8 cellular contexts compared by ENCODE assay signal in the genomic region with DNA sequence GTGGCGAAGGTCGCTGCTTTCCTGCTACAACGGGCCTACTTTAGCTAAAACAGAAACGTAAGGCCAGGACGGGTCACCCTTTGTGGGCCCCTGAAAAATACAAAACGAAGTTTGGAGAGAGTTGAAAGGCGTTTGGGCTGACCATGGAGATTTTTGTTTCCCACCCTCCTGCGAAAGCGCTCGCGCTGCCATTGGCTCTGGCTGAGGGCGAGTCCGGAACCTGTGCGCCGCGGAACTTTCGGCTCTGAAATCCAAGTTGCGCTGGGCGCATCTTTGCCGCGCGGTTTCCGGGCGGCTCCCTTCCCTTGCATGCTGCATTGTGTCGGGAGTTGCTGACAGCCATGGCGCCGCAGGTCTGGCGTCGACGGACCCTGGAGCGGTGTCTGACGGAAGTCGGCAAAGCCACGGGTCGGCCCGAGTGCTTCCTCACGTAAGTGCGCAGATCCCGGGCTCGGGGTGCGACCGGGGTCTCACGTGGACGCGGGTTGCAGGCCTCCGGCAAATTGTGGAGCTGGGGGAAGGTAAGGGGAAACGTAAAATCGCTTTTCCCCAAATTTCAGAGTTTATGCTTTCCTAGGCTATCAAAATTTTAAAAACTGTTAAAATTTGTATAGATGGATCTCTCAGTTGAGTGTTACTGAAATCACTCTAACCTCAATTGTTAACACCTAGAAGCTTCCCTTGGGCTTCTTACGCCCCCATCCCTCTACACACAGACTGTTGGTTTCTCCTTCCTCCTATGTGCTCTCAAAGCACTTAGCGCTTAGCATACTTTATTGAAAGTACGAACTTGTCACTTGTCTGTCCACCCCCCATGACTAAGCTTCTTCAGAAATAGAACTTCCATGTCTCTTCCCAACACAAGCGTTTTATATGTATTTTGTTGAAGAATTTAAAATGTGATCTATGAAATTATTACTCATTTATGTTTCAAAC. TPM values are rescaled to one million over a fixed set of nuclear protein-coding genes. Genes with fewer than 3 reads are reported as not detected.
DNase-seq lines count a peak whose midpoint lies in the region; ATAC-seq and TF ChIP-seq lines count a peak whose summit lies in the region.

A gene with protein sequence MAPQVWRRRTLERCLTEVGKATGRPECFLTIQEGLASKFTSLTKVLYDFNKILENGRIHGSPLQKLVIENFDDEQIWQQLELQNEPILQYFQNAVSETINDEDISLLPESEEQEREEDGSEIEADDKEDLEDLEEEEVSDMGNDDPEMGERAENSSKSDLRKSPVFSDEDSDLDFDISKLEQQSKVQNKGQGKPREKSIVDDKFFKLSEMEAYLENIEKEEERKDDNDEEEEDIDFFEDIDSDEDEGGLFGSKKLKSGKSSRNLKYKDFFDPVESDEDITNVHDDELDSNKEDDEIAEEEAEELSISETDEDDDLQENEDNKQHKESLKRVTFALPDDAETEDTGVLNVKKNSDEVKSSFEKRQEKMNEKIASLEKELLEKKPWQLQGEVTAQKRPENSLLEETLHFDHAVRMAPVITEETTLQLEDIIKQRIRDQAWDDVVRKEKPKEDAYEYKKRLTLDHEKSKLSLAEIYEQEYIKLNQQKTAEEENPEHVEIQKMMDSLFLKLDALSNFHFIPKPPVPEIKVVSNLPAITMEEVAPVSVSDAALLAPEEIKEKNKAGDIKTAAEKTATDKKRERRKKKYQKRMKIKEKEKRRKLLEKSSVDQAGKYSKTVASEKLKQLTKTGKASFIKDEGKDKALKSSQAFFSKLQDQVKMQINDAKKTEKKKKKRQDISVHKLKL (plus strand): TSS at position 310 of the 936 bp plus-strand sequence. CDS start 32 bp downstream, at position 342.

- peak within 1 kb of the TSS; percentile 100 for H3K9ac ChIP-seq in IMR-90 (ENCODE audit: low read depth, low read length)

- H4K91ac ChIP-seq in IMR-90 (ENCODE audit: insufficient read depth, low read depth, low read length), result peak within 1 kb of the TSS; percentile 94

- H3K27me3 ChIP-seq in IMR-90 (ENCODE audit: control insufficient read depth, insufficient read depth, low read length) (no peaks in the 10 kb centered on the region), esophagus muscularis mucosa (no peaks in the 10 kb centered on the region), muscle layer of duodenum (ENCODE audit: low read depth, low read length) (no peaks in the 10 kb centered on the region)

- peak within 1 kb of the TSS; percentile 69; the same call in 1 of the 3 replicates for H2BK15ac ChIP-seq in IMR-90 (ENCODE audit: low read depth, low read length)

- TF ChIP-seq POLR2A in IMR-90 (IDR thresholded peaks at IDR 0.05; ENCODE audit: low read depth, low read length) (no peak; the same call in none of the 2 replicates), esophagus muscularis mucosa (IDR thresholded peaks at IDR 0.05; ENCODE audit: low read depth) (no peak)

- H3K79me1 ChIP-seq in IMR-90 (ENCODE audit: low read depth in 1 of 2, low read length in 2 of 2), result peaks cover 4 to 28% of the 10 kb centered on the region in 2 experiments; a peak in 2 of 4 replicates

- DNase-seq in DMS53 treated with DMSO at 0.1 percent for 48 hours (lab: John Stamatoyannopoulos, UW; ENCODE audit: unreplicated experiment), result peak; percentile 92
- DNase-seq in IMR-90, result peak; percentile 90
- peak; percentile 93 for DNase-seq in activated T-cell treated with anti-CD3 and anti-CD28 coated beads, Interleukin-2, amount 50 U/mL, for 24 hours
- peak; percentile 97 for DNase-seq in esophagus muscularis mucosa (ENCODE audit: extremely low spot score)
- DNase-seq in stimulated activated CD8-positive, alpha-beta memory T cell treated with anti-CD3 and anti-CD28 coated beads, Interleukin-7, amount 100 ng/mL, for 24 hours (ENCODE audit: low read depth), result peak; percentile 74

- H3K4me1 ChIP-seq in IMR-90 (ENCODE audit: control insufficient read depth, insufficient read depth, low read length), result peaks cover 3% of the 10 kb centered on the region; the same call in 1 of the 2 replicates
- H3K4me1 ChIP-seq in esophagus muscularis mucosa, result peaks cover 26 to 57% (median 41%) of the 10 kb centered on the region in 4 donors
- peaks cover 0 to 41% of the 10 kb centered on the region in 2 donors for H3K4me1 ChIP-seq in muscle layer of duodenum (ENCODE audit: control insufficient read depth in 1 of 2, insufficient read depth in 2 of 2, low read length in 2 of 2)

- H2BK20ac ChIP-seq in IMR-90 (ENCODE audit: low read depth, low read length), result peak within 1 kb of the TSS; percentile 84

- peak within 1 kb of the TSS; percentile 95 for H3K4ac ChIP-seq in IMR-90 (ENCODE audit: low read depth, low read length)

- H3K9me3 ChIP-seq in IMR-90 (ENCODE audit: control insufficient read depth, insufficient read depth, low read length), result no peaks in the 10 kb centered on the region
- no peaks in the 10 kb centered on the region for H3K9me3 ChIP-seq in esophagus muscularis mucosa
- no peaks in the 10 kb centered on the region for H3K9me3 ChIP-seq in muscle layer of duodenum (ENCODE audit: control insufficient read depth in 1 of 2, low read length in 2 of 2)

- peak within 1 kb of the TSS; percentile 87 for H3K4me2 ChIP-seq in IMR-90 (ENCODE audit: low read depth, low read length)

- H3K9me3 Mint-ChIP-seq in activated T-cell treated with anti-CD3 and anti-CD28 coated beads, Interleukin-2, amount 50 U/mL, for 24 hours, result no peaks in the 10 kb centered on the region

- H3K4me3 ChIP-seq in IMR-90 (ENCODE audit: insufficient read depth, low read depth, low read length), result peak within 1 kb of the TSS; percentile 78
- H3K4me3 ChIP-seq in esophagus muscularis mucosa, result peak within 1 kb of the TSS; percentile 61 to 98 (median 86)
- peak within 1 kb of the TSS; percentile 96 to 98 for H3K4me3 ChIP-seq in muscle layer of duodenum (ENCODE audit: low read depth in 1 of 2, low read length in 2 of 2)

- H3K4me1 Mint-ChIP-seq in activated T-cell treated with anti-CD3 and anti-CD28 coated beads, Interleukin-2, amount 50 U/mL, for 24 hours (ENCODE audit: low read depth), result peaks cover 17% of the 10 kb centered on the region

- in situ Hi-C loops in IMR-90 (cut with MboI; ENCODE audit: low sequenced_read_pairs), result no loop called here

- H3K36me3 ChIP-seq in IMR-90 (ENCODE audit: control insufficient read depth, insufficient read depth, low read length) (peaks cover 7% of the 10 kb centered on the region), esophagus muscularis mucosa (peaks cover 6 to 26% (median 18%) of the 10 kb centered on the region in 4 donors), muscle layer of duodenum (ENCODE audit: control insufficient read depth in 1 of 2, insufficient read depth in 2 of 2, low read length in 2 of 2) (peaks cover 0 to 18% of the 10 kb centered on the region in 2 donors)

- peaks cover 6% of the 10 kb centered on the region; the same call in 1 of the 2 replicates for H4K20me1 ChIP-seq in IMR-90 (ENCODE audit: insufficient read depth, low read length)

- peak within 1 kb of the TSS; percentile 94 for H3K14ac ChIP-seq in IMR-90 (replicated peaks; ENCODE audit: low read depth, low read length)

- peak within 1 kb of the TSS; percentile 99 for H3K23ac ChIP-seq in IMR-90 (ENCODE audit: low read depth, low read length)

- dilution Hi-C loops in IMR-90 (cut with HindIII; ENCODE audit: low sequenced_read_pairs, unreplicated experiment), result no loop called here

- no peak within 1 kb of the TSS for H3K4me3 Mint-ChIP-seq in activated T-cell treated with anti-CD3 and anti-CD28 coated beads, Interleukin-2, amount 50 U/mL, for 24 hours

- H3K27me3 Mint-ChIP-seq in activated T-cell treated with anti-CD3 and anti-CD28 coated beads, Interleukin-2, amount 50 U/mL, for 24 hours, result no peaks in the 10 kb centered on the region

- H3K18ac ChIP-seq in IMR-90 (ENCODE audit: low read depth, low read length), result peak within 1 kb of the TSS; percentile 92

- peak within 1 kb of the TSS; percentile 90 for H3K56ac ChIP-seq in IMR-90 (ENCODE audit: extremely low read depth, insufficient read depth, low read length)

- CTCF ChIA-PET in IMR-90 (lab: Yijun Ruan, JAX), result interaction anchor here (0.6 kb wide), 1 partner anchor 64 kb away, joined by 5 read pairs; no protein-coding TSS in a partner anchor

- peak within 1 kb of the TSS; percentile 97 for H2BK120ac ChIP-seq in IMR-90 (ENCODE audit: low read depth, low read length)

- no peak for TF ChIP-seq RAD21 in IMR-90 (IDR thresholded peaks at IDR 0.05; ENCODE audit: low read length)

- H3K9me1 ChIP-seq in IMR-90 (ENCODE audit: insufficient read depth, low read length), result peaks cover 4% of the 10 kb centered on the region; the same call in 1 of the 2 replicates

- peak within 1 kb of the TSS; percentile 73 for H2AK5ac ChIP-seq in IMR-90 (ENCODE audit: low read depth, low read length)

- no peak for TF ChIP-seq CTCF in IMR-90 (conservative IDR thresholded peaks at IDR 0.05; ENCODE audit: low read depth, low read length)
- TF ChIP-seq CTCF in esophagus muscularis mucosa (IDR thresholded peaks at IDR 0.05), result peak in 1 of 3 experiments; percentile 4

- H2AK9ac ChIP-seq in IMR-90 (replicated peaks; ENCODE audit: low read depth, low read length, poor library complexity), result peak within 1 kb of the TSS; percentile 95

- ATAC-seq in GM21576 (IDR thresholded peaks at IDR 0.05; ENCODE audit: unreplicated experiment) (peak; percentile 91), IMR-90 (ENCODE audit: low read depth) (peak; percentile 96)

- 0% methylated on average over 11 of the region's 52 CpGs; no CpG with 5 or more reads in 1 of the 2 experiments for WGBS in IMR-90 (ENCODE audit: extremely low coverage in 2 of 2, insufficient read length in 1 of 2), 2 experiments
- WGBS in esophagus muscularis mucosa, result 0% methylated on average over 35 of the region's 52 CpGs

- peaks cover 37% of the 10 kb centered on the region for H3K36me3 Mint-ChIP-seq in activated T-cell treated with anti-CD3 and anti-CD28 coated beads, Interleukin-2, amount 50 U/mL, for 24 hours (ENCODE audit: low read depth)

- no TSS peak for BruUV-seq in IMR-90 (replicated peaks; lab: Mats Ljungman, UMichigan)

- peak within 1 kb of the TSS; percentile 84 for H3K27ac ChIP-seq in IMR-90 (ENCODE audit: insufficient read depth, low read length)
- H3K27ac ChIP-seq in esophagus muscularis mucosa (replicated peaks in 1 of 4), result peak within 1 kb of the TSS; percentile 89 to 95 (median 90)
- H3K27ac ChIP-seq in muscle layer of duodenum (ENCODE audit: low read length), result peak within 1 kb of the TSS; percentile 96

- no peak for TF ChIP-seq EP300 in esophagus muscularis mucosa (IDR thresholded peaks at IDR 0.05)

- intact Hi-C loops in IMR-90 (cut with micrococcal nuclease) (loop anchor here (1.0 to 10.0 kb wide), 4 partner anchors 30 to 1447 kb away; a partner anchor contains a TSS), esophagus muscularis mucosa (cut with DNase I) (loop anchor here (5.0 kb wide), 1 partner anchor 58 kb away; no protein-coding TSS in a partner anchor)

- H2BK5ac ChIP-seq in IMR-90 (ENCODE audit: low read depth, low read length, poor library complexity, severe bottlenecking), result peak within 1 kb of the TSS; percentile 93

- H4K8ac ChIP-seq in IMR-90 (ENCODE audit: low read depth in 2 of 2, low read length in 2 of 2), result peak within 1 kb of the TSS; percentile 94 to 96

- no peak within 1 kb of the TSS for H3K27ac Mint-ChIP-seq in activated T-cell treated with anti-CD3 and anti-CD28 coated beads, Interleukin-2, amount 50 U/mL, for 24 hours

- POLR2A ChIA-PET in IMR-90 (lab: Charles Lee; ENCODE audit: unreplicated experiment), result interaction anchor here (0.5 kb wide), 1 partner anchor 346 kb away, joined by 9 read pairs; no protein-coding TSS in a partner anchor

- H4K5ac ChIP-seq in IMR-90 (ENCODE audit: low read depth, low read length), result peak within 1 kb of the TSS; percentile 97

- peak within 1 kb of the TSS; percentile 96 for H2AFZ ChIP-seq in IMR-90 (replicated peaks; ENCODE audit: low read length, poor library complexity)

RNA-seq across cellular contexts. Expression of the gene that starts here (rescaled TPM):
- total RNA-seq in IMR-90 (2012; rRNA removed) (5.4 and 15.6 TPM in 2 replicates), esophagus muscularis mucosa (10 to 100 TPM; 14.4 to 24.5 (median 17.9) TPM)
- 11.1 and 11.2 TPM in 2 replicates for polyA plus RNA-seq in IMR-90 (2012; rRNA removed)
- 1.4 and 1.6 TPM in 2 replicates for polyA plus RNA-seq in IMR-90 (2012; cell fraction: cytosol; rRNA removed)
- 2.6 and 9.3 TPM in 2 replicates for polyA plus RNA-seq in IMR-90 (2012; cell fraction: nucleus; rRNA removed; ENCODE audit: low replicate concordance)
- polyA plus RNA-seq in PFSK-1 (2012; ENCODE audit: insufficient read length, low read depth), result 31.2 TPM

Comparison
In these comparisons a context has a peak if more than half of its experiments do, and no peak if none do; other contexts are left out.
1. Peak in every context shown above with its lines: DNase-seq, ATAC-seq, H3K4me3 ChIP-seq and H3K27ac ChIP-seq.